In the genomic region with DNA sequence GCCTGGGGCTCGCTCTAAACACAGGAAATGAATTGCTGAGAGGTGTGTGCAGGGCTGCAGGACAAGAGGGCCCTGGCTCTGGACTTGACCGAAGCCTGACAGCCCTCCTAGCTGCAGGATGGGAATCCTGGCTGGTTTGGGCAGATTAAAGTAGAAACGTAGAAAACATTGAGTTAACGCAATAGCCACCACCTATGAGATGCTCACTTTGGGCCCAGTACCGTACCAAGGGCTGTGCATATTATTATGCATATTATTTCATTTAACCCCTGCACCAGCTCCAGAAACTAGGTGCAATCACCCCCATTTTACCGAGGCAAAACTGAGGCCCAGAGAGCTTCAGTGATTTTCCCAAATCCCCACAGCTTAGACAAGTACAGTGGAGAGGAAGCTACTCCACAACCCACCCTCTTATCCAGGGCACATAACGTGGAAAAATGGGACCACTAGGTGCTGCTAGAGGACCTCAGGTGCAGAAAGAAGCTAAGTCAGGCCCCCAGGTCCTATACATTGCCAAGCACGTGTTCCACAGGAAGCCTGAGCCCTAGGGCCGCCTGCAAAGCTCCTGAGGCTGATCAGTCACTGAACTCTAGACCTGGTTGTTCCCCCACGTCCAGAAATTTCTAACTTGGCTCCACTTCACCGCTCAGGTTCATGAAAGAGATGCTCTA, we compare ENCODE assay signal across 8 cellular contexts.
DNase-seq lines count a peak whose midpoint lies in the region; ATAC-seq and TF ChIP-seq lines count a peak whose summit lies in the region.

No MANE protein-coding gene starts in this region.

- no peak overlapping the region for H3K4me3 ChIP-seq in ovary

- intact Hi-C loops in ovary (cut with DNase I), result no loop called here

- no peaks in the 10 kb centered on the region for H3K4me1 Mint-ChIP-seq in activated CD4-positive, alpha-beta T cell treated with anti-CD3 and anti-CD28 coated beads, Interleukin-2, amount 10 ng/mL, durations not matched to agents 7 days and 5 days

- no peaks in the 10 kb centered on the region for H3K9me3 Mint-ChIP-seq in activated CD4-positive, alpha-beta T cell treated with anti-CD3 and anti-CD28 coated beads, Interleukin-2, amount 10 ng/mL, durations not matched to agents 7 days and 5 days

- CTCF ChIA-PET in activated CD4-positive, alpha-beta T cell treated with anti-CD3 and anti-CD28 coated beads, Interleukin-2, amount 10 ng/mL, durations not matched to agents 7 days and 5 days (lab: Charles Lee), result interaction anchor here (1.1 kb wide), 1 partner anchor 340 kb away, joined by 3 read pairs; no protein-coding TSS in a partner anchor

- H3K4me1 ChIP-seq in ovary (ENCODE audit: insufficient read depth), result no peaks in the 10 kb centered on the region

- H3K9me3 ChIP-seq in ovary, result no peaks in the 10 kb centered on the region

- no peak for TF ChIP-seq EP300 in ovary (IDR thresholded peaks at IDR 0.05)

- H3K36me3 ChIP-seq in ovary, result no peaks in the 10 kb centered on the region

- no peak overlapping the region for H3K27ac ChIP-seq in ovary

- peak; percentile 8 for DNase-seq in activated CD4-positive, alpha-beta T cell treated with anti-CD3 and anti-CD28 coated beads, Interleukin-2, amount 10 ng/mL, durations not matched to agents 7 days and 5 days
- DNase-seq in activated CD4-positive, alpha-beta T cell treated with anti-CD3 and anti-CD28 coated beads, Interleukin-2, amount 50 U/mL, for 4 hours, result no peak
- DNase-seq in LoVo (ENCODE audit: low spot score), result peak; percentile 26
- DNase-seq in SW480 (ENCODE audit: low spot score), result peak; percentile 72
- peak; percentile 84 for DNase-seq in iPS-NIHi7 (ENCODE audit: extremely low spot score)
- no peak for DNase-seq in ovary

- no peak for TF ChIP-seq CTCF in ovary (IDR thresholded peaks at IDR 0.05)

- H3K27me3 ChIP-seq in ovary, result no peaks in the 10 kb centered on the region

- 67 to 68% (median 68%) methylated on average over 11 of the region's 11 CpGs for WGBS in ovary, 3 donors

- no peak overlapping the region for H3K4me3 Mint-ChIP-seq in activated CD4-positive, alpha-beta T cell treated with anti-CD3 and anti-CD28 coated beads, Interleukin-2, amount 10 ng/mL, durations not matched to agents 7 days and 5 days

- POLR2A ChIA-PET in activated CD4-positive, alpha-beta T cell treated with anti-CD3 and anti-CD28 coated beads, Interleukin-2, amount 10 ng/mL, durations not matched to agents 7 days and 5 days (lab: Charles Lee), result no interaction called here

- no peak for TF ChIP-seq POLR2A in ovary (IDR thresholded peaks at IDR 0.05)

- ATAC-seq in GM21515 (IDR thresholded peaks at IDR 0.05; ENCODE audit: unreplicated experiment) (no peak), HG03442 (IDR thresholded peaks at IDR 0.05; ENCODE audit: unreplicated experiment) (no peak)

- H3K36me3 Mint-ChIP-seq in activated CD4-positive, alpha-beta T cell treated with anti-CD3 and anti-CD28 coated beads, Interleukin-2, amount 10 ng/mL, durations not matched to agents 7 days and 5 days (ENCODE audit: low read depth), result no peaks in the 10 kb centered on the region

- no peak overlapping the region for H3K27ac Mint-ChIP-seq in activated CD4-positive, alpha-beta T cell treated with anti-CD3 and anti-CD28 coated beads, Interleukin-2, amount 10 ng/mL, durations not matched to agents 7 days and 5 days

- H3K27me3 Mint-ChIP-seq in activated CD4-positive, alpha-beta T cell treated with anti-CD3 and anti-CD28 coated beads, Interleukin-2, amount 10 ng/mL, durations not matched to agents 7 days and 5 days, result peaks cover 8% of the 10 kb centered on the region

Comparison
In these comparisons a context has a peak if more than half of its experiments do, and no peak if none do; other contexts are left out.
1. DNase-seq: peak in activated CD4-positive, alpha-beta T cell treated with anti-CD3 and anti-CD28 coated beads, Interleukin-2, amount 10 ng/mL, durations not matched to agents 7 days and 5 days (single experiment), LoVo (single experiment), SW480 (single experiment) and iPS-NIHi7 (single experiment); none in activated CD4-positive, alpha-beta T cell treated with anti-CD3 and anti-CD28 coated beads, Interleukin-2, amount 50 U/mL, for 4 hours (0 of 2) and ovary (0 of 5).